Comparison of ENCODE assay signal across 1 cellular context in genomic region chr12:52036587-52037171, GRCh38.
TF ChIP-seq lines count a peak whose summit lies in the region.

No MANE protein-coding gene starts in this region.

TF ChIP-seq in K562, 482 proteins besides CTCF, POLR2A, EP300 and RAD21 (continued from another document):
- TF ChIP-seq MEF2D (tag; conservative IDR thresholded peaks at IDR 0.05; ENCODE audit: low read depth) (peak; percentile 100), KDM1A (IDR thresholded peaks at IDR 0.05) (peak in 1 of 2 experiments; percentile 37; a peak in 1 of 4 replicates), BHLHE40 (IDR thresholded peaks at IDR 0.05; ENCODE audit: low read length) (peak; percentile 67), BCOR (IDR thresholded peaks at IDR 0.05) (peak; percentile 73; the same call in 1 of the 2 replicates), POLR3G (IDR thresholded peaks at IDR 0.05; ENCODE audit: extremely low read depth, insufficient read length, insufficient replicate concordance) (no peak), SOX6 (IDR thresholded peaks at IDR 0.05) (peak; percentile 25; the same call in 1 of the 2 replicates), PTTG1 (tag; IDR thresholded peaks at IDR 0.05; ENCODE audit: low read depth) (no peak), VEZF1 (CRISPR knock-in tag; IDR thresholded peaks at IDR 0.05) (peak; percentile 87), ZNF644 (tag; IDR thresholded peaks at IDR 0.05; ENCODE audit: low read depth) (no peak), SMARCA5 (IDR thresholded peaks at IDR 0.05) (0 out of 2 replicates have a peak, but pooled peaks have one; percentile 33), ZFP36 (IDR thresholded peaks at IDR 0.05; ENCODE audit: low read depth, low read length, partially characterized antibody) (peak; percentile 10), MEF2A (IDR thresholded peaks at IDR 0.05; ENCODE audit: control insufficient read depth, low read depth, low read length) (peak; percentile 98), MAZ (CRISPR knock-in tag; conservative IDR thresholded peaks at IDR 0.05 in 1 of 2, IDR thresholded peaks at IDR 0.05 in 1 of 2) (peak; percentile 75 to 83), NCOR1 (IDR thresholded peaks at IDR 0.05) (peak; percentile 89), ETV5 (CRISPR knock-in tag; IDR thresholded peaks at IDR 0.05; ENCODE audit: low read depth) (peak; percentile 70; the same call in 1 of the 2 replicates), CREM (IDR thresholded peaks at IDR 0.05; ENCODE audit: low read depth) (peak; percentile 90), NRF1 (conservative IDR thresholded peaks at IDR 0.05 in 1 of 2, IDR thresholded peaks at IDR 0.05 in 1 of 2) (peak; percentile 74 to 75), HDAC3 (IDR thresholded peaks at IDR 0.05; ENCODE audit: borderline replicate concordance, partially characterized antibody) (peak; percentile 93)
- TF ChIP-seq, protein P1, sequence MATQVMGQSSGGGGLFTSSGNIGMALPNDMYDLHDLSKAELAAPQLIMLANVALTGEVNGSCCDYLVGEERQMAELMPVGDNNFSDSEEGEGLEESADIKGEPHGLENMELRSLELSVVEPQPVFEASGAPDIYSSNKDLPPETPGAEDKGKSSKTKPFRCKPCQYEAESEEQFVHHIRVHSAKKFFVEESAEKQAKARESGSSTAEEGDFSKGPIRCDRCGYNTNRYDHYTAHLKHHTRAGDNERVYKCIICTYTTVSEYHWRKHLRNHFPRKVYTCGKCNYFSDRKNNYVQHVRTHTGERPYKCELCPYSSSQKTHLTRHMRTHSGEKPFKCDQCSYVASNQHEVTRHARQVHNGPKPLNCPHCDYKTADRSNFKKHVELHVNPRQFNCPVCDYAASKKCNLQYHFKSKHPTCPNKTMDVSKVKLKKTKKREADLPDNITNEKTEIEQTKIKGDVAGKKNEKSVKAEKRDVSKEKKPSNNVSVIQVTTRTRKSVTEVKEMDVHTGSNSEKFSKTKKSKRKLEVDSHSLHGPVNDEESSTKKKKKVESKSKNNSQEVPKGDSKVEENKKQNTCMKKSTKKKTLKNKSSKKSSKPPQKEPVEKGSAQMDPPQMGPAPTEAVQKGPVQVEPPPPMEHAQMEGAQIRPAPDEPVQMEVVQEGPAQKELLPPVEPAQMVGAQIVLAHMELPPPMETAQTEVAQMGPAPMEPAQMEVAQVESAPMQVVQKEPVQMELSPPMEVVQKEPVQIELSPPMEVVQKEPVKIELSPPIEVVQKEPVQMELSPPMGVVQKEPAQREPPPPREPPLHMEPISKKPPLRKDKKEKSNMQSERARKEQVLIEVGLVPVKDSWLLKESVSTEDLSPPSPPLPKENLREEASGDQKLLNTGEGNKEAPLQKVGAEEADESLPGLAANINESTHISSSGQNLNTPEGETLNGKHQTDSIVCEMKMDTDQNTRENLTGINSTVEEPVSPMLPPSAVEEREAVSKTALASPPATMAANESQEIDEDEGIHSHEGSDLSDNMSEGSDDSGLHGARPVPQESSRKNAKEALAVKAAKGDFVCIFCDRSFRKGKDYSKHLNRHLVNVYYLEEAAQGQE (CRISPR knock-in tag; IDR thresholded peaks at IDR 0.05; ENCODE audit: low read depth): no peak
- TF ChIP-seq, protein P2, sequence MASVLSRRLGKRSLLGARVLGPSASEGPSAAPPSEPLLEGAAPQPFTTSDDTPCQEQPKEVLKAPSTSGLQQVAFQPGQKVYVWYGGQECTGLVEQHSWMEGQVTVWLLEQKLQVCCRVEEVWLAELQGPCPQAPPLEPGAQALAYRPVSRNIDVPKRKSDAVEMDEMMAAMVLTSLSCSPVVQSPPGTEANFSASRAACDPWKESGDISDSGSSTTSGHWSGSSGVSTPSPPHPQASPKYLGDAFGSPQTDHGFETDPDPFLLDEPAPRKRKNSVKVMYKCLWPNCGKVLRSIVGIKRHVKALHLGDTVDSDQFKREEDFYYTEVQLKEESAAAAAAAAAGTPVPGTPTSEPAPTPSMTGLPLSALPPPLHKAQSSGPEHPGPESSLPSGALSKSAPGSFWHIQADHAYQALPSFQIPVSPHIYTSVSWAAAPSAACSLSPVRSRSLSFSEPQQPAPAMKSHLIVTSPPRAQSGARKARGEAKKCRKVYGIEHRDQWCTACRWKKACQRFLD (CRISPR knock-in tag; IDR thresholded peaks at IDR 0.05): no peak
- TF ChIP-seq, protein P3, sequence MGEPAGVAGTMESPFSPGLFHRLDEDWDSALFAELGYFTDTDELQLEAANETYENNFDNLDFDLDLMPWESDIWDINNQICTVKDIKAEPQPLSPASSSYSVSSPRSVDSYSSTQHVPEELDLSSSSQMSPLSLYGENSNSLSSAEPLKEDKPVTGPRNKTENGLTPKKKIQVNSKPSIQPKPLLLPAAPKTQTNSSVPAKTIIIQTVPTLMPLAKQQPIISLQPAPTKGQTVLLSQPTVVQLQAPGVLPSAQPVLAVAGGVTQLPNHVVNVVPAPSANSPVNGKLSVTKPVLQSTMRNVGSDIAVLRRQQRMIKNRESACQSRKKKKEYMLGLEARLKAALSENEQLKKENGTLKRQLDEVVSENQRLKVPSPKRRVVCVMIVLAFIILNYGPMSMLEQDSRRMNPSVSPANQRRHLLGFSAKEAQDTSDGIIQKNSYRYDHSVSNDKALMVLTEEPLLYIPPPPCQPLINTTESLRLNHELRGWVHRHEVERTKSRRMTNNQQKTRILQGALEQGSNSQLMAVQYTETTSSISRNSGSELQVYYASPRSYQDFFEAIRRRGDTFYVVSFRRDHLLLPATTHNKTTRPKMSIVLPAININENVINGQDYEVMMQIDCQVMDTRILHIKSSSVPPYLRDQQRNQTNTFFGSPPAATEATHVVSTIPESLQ (CRISPR knock-in tag; IDR thresholded peaks at IDR 0.05): 0 out of 2 replicates have a peak, but pooled peaks have one; percentile 58
